1 cellular context compared by ENCODE assay signal in the genomic region with DNA sequence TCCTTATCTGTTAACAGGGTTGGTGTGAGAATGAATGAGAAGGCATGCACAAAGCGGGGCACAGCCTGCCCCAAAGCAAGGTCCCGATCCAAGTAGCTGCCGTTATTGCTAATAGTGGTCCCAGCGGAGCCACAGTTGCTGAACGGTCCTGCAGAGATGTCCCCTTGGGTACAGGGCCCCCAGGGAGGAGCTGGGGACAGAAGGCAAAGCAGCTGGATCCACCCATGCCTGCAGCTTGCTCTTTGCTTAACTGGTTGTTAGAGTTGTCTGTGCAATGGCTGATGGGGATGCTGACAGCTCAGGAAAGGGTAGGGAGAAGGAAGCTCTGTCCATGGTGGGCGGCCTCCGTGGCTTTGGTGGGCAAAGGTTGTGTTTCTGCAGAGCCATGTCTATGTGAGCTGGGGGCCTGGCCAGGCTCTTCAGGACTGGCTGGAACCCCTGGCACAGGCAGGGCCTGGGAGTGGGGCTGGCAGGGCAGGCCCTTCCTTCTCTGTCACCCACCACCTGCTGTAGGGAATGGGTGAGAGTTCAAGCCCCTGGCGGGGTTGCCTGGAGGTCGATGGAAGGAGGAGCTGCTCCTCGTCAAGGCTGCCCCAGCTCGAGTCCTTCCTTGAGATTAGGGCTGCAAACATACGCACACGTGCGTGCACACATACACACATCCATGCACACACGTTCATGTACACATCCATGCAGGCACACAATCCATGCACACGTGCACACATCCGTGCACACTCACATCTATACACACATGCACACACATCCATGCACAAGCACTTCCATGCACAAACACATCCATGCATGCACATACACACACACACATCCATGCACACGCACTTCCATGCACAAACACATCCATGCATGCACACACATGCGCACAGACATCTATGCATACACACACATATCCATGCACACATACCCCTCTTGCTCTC.
TF ChIP-seq lines count a peak whose summit lies in the region.

No MANE protein-coding gene starts in this region.

TF ChIP-seq in GM23338, 12 proteins besides CTCF, POLR2A, EP300 and RAD21:
- TF ChIP-seq, protein P1, sequence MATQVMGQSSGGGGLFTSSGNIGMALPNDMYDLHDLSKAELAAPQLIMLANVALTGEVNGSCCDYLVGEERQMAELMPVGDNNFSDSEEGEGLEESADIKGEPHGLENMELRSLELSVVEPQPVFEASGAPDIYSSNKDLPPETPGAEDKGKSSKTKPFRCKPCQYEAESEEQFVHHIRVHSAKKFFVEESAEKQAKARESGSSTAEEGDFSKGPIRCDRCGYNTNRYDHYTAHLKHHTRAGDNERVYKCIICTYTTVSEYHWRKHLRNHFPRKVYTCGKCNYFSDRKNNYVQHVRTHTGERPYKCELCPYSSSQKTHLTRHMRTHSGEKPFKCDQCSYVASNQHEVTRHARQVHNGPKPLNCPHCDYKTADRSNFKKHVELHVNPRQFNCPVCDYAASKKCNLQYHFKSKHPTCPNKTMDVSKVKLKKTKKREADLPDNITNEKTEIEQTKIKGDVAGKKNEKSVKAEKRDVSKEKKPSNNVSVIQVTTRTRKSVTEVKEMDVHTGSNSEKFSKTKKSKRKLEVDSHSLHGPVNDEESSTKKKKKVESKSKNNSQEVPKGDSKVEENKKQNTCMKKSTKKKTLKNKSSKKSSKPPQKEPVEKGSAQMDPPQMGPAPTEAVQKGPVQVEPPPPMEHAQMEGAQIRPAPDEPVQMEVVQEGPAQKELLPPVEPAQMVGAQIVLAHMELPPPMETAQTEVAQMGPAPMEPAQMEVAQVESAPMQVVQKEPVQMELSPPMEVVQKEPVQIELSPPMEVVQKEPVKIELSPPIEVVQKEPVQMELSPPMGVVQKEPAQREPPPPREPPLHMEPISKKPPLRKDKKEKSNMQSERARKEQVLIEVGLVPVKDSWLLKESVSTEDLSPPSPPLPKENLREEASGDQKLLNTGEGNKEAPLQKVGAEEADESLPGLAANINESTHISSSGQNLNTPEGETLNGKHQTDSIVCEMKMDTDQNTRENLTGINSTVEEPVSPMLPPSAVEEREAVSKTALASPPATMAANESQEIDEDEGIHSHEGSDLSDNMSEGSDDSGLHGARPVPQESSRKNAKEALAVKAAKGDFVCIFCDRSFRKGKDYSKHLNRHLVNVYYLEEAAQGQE (IDR thresholded peaks at IDR 0.05; ENCODE audit: unreplicated experiment) = peak; percentile 27
- no peak for TF ChIP-seq STAT1 (IDR thresholded peaks at IDR 0.05; ENCODE audit: unreplicated experiment)
- TF ChIP-seq, protein P2, sequence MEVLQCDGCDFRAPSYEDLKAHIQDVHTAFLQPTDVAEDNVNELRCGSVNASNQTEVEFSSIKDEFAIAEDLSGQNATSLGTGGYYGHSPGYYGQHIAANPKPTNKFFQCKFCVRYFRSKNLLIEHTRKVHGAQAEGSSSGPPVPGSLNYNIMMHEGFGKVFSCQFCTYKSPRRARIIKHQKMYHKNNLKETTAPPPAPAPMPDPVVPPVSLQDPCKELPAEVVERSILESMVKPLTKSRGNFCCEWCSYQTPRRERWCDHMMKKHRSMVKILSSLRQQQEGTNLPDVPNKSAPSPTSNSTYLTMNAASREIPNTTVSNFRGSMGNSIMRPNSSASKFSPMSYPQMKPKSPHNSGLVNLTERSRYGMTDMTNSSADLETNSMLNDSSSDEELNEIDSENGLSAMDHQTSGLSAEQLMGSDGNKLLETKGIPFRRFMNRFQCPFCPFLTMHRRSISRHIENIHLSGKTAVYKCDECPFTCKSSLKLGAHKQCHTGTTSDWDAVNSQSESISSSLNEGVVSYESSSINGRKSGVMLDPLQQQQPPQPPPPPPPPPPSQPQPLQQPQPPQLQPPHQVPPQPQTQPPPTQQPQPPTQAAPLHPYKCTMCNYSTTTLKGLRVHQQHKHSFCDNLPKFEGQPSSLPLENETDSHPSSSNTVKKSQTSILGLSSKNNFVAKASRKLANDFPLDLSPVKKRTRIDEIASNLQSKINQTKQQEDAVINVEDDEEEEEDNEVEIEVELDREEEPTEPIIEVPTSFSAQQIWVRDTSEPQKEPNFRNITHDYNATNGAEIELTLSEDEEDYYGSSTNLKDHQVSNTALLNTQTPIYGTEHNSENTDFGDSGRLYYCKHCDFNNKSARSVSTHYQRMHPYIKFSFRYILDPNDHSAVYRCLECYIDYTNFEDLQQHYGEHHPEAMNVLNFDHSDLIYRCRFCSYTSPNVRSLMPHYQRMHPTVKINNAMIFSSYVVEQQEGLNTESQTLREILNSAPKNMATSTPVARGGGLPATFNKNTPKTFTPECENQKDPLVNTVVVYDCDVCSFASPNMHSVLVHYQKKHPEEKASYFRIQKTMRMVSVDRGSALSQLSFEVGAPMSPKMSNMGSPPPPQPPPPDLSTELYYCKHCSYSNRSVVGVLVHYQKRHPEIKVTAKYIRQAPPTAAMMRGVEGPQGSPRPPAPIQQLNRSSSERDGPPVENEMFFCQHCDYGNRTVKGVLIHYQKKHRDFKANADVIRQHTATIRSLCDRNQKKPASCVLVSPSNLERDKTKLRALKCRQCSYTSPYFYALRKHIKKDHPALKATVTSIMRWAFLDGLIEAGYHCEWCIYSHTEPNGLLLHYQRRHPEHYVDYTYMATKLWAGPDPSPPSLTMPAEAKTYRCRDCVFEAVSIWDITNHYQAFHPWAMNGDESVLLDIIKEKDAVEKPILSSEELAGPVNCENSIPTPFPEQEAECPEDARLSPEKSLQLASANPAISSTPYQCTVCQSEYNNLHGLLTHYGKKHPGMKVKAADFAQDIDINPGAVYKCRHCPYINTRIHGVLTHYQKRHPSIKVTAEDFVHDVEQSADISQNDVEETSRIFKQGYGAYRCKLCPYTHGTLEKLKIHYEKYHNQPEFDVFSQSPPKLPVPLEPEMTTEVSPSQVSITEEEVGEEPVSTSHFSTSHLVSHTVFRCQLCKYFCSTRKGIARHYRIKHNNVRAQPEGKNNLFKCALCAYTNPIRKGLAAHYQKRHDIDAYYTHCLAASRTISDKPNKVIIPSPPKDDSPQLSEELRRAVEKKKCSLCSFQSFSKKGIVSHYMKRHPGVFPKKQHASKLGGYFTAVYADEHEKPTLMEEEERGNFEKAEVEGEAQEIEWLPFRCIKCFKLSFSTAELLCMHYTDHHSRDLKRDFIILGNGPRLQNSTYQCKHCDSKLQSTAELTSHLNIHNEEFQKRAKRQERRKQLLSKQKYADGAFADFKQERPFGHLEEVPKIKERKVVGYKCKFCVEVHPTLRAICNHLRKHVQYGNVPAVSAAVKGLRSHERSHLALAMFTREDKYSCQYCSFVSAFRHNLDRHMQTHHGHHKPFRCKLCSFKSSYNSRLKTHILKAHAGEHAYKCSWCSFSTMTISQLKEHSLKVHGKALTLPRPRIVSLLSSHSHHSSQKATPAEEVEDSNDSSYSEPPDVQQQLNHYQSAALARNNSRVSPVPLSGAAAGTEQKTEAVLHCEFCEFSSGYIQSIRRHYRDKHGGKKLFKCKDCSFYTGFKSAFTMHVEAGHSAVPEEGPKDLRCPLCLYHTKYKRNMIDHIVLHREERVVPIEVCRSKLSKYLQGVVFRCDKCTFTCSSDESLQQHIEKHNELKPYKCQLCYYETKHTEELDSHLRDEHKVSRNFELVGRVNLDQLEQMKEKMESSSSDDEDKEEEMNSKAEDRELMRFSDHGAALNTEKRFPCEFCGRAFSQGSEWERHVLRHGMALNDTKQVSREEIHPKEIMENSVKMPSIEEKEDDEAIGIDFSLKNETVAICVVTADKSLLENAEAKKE (CRISPR knock-in tag; IDR thresholded peaks at IDR 0.05) = no peak
TF ChIP-seq in GM23338: peak in this region for 1.
